8 cellular contexts compared by ENCODE assay signal in genomic region chr10:133394064-133394663, GRCh38.
A peak's percentile ranks its signal among the peaks of the same experiment; 100 is the strongest.
DNase-seq lines count a peak whose midpoint lies in the region; ATAC-seq and TF ChIP-seq lines count a peak whose summit lies in the region.

MTG1 (plus strand) TSS chr10:133394157; CDS start chr10:133394221, 64 bp downstream.

- no peaks in the 10 kb centered on the region for H3K27me3 Mint-ChIP-seq in central memory CD8-positive, alpha-beta T cell

- peaks cover 45% of the 10 kb centered on the region for H3K4me1 Mint-ChIP-seq in central memory CD8-positive, alpha-beta T cell

- peak; percentile 55 for ATAC-seq in GM18861 (IDR thresholded peaks at IDR 0.05; ENCODE audit: unreplicated experiment)
- peak; percentile 55 for ATAC-seq in HG03095 (IDR thresholded peaks at IDR 0.05; ENCODE audit: unreplicated experiment)
- ATAC-seq in central memory CD8-positive, alpha-beta T cell (replicated peaks; ENCODE audit: extremely low read depth, poor library complexity, severe bottlenecking): peak; percentile 33

- TF ChIP-seq CTCF in AG04449 (IDR thresholded peaks at IDR 0.05; ENCODE audit: insufficient read depth, low read length, missing control alignments): peak; percentile 15
- no peak for TF ChIP-seq CTCF in WI38 (IDR thresholded peaks at IDR 0.05; ENCODE audit: low read depth, low read length)

- peak within 1 kb of the TSS; percentile 91 for H3K27ac Mint-ChIP-seq in central memory CD8-positive, alpha-beta T cell (ENCODE audit: low read depth)

- H3K4me3 ChIP-seq in AG04449 (ENCODE audit: low read depth, low read length) (peak within 1 kb of the TSS; percentile 86), WI38 (ENCODE audit: low read depth, low read length) (peak within 1 kb of the TSS; percentile 95)

- peak within 1 kb of the TSS; percentile 88 for H3K4me3 Mint-ChIP-seq in central memory CD8-positive, alpha-beta T cell

- H3K36me3 Mint-ChIP-seq in central memory CD8-positive, alpha-beta T cell (ENCODE audit: insufficient read depth): peaks cover 23% of the 10 kb centered on the region

- CTCF ChIA-PET in AG04449 (lab: Yijun Ruan, JAX): interaction anchor here (3.2 kb wide), 1 partner anchor 65 kb away, joined by 8 read pairs; no protein-coding TSS in a partner anchor

- DNase-seq in AG04449 (ENCODE audit: low read depth, low spot score) (no peak), NCI-H2196 (lab: John Stamatoyannopoulos, UW; ENCODE audit: unreplicated experiment) (peak; percentile 90), iris pigment epithelial cell (ENCODE audit: low read depth) (peak; percentile 90)
- DNase-seq in central memory CD8-positive, alpha-beta T cell (ENCODE audit: low spot score in 2 of 2): peak; percentile 79 to 81
- peak; percentile 96 for DNase-seq in stimulated activated CD4-positive, alpha-beta T cell treated with anti-CD3 and anti-CD28 coated beads, Interleukin-12 subunit alpha, Interleukin-12 subunit beta, amount 100 ng/mL, for 4 hours

- no peaks in the 10 kb centered on the region for H3K9me3 Mint-ChIP-seq in central memory CD8-positive, alpha-beta T cell

- POLR2A ChIA-PET in AG04449 (lab: Yijun Ruan, JAX): interaction anchor here (0.7 kb wide), 1 partner anchor 15 kb away, joined by 3 read pairs; the partner anchor contains the start of gene PAOX
